8 cellular contexts compared by ENCODE assay signal in the genomic region with DNA sequence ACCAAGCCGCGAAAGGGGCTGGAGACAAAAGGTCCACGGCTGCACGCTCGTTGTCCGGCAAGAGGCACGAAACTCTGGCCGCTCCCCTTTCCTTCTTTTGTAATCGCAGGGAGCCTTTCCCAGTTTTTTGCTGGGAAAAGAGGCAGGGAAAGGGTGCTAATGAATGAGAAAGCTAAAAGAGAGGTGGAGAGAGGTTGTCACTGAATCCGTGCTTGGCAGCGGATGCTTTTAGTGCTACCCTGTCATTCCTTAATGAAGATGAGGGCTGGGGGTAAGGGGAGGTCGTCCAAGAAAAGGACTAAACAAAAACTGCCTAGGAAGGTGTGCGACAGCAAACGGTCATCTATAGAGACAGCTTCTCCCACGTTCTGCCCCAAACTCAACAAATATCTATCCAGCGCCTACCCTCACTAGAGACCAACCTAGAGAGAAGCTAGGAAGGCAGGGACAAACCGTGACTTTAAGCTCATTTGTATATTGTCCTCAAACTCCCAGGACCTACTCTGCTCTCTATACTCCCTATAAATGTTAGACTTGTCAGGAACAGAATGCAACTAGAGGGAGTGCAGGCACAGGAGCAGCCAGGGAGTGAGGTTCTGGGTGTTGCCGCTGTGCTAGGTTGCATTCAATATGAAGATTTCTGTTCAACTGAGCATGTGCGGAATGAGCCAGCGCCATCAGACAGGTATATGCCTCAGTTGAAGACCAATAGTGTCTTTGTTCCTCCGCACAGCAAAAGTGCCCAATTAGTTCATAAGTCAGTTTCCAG. TPM values are rescaled to one million over a fixed set of nuclear protein-coding genes. Genes with fewer than 3 reads are reported as not detected.
DNase-seq lines count a peak whose midpoint lies in the region; ATAC-seq and TF ChIP-seq lines count a peak whose summit lies in the region.

No MANE protein-coding gene starts in this region.

- TSS peak; percentile 50 for BruUV-seq in HCT116 (replicated peaks; lab: Mats Ljungman, UMichigan)

- no peaks in the 10 kb centered on the region for H3K9me3 ChIP-seq in HCT116 (ENCODE audit: control insufficient read depth in 1 of 2, insufficient read depth in 1 of 2, low read depth in 1 of 2, low read length in 2 of 2)
- no peaks in the 10 kb centered on the region for H3K9me3 ChIP-seq in NT2/D1 (ENCODE audit: insufficient read depth, low read length)
- no peaks in the 10 kb centered on the region for H3K9me3 ChIP-seq in adrenal gland (replicated peaks in 1 of 3)
- no peaks in the 10 kb centered on the region for H3K9me3 ChIP-seq in right atrium auricular region

- H3K36me3 ChIP-seq in HCT116 (ENCODE audit: control insufficient read depth in 1 of 2, insufficient read depth in 2 of 2, low read length in 2 of 2) (no peaks in the 10 kb centered on the region), NT2/D1 (ENCODE audit: insufficient read depth, insufficient read length, low read length) (no peaks in the 10 kb centered on the region), adrenal gland (replicated peaks in 1 of 2) (no peaks in the 10 kb centered on the region), right atrium auricular region (no peaks in the 10 kb centered on the region)

- H3K27me3 ChIP-seq in HCT116 (ENCODE audit: insufficient read depth, low read length) (no peaks in the 10 kb centered on the region), NT2/D1 (ENCODE audit: insufficient read depth, insufficient read length) (no peaks in the 10 kb centered on the region), adrenal gland (peaks cover 2% of the 10 kb centered on the region), right atrium auricular region (no peaks in the 10 kb centered on the region)

- intact Hi-C loops in HCT116 (cut with micrococcal nuclease), result no loop called here
- intact Hi-C loops in adrenal gland (cut with DNase I), result no loop called here

- H4K20me1 ChIP-seq in HCT116 (ENCODE audit: insufficient read depth), result no peaks in the 10 kb centered on the region

- H3K4me3 ChIP-seq in HCT116 (replicated peaks in 1 of 2; ENCODE audit: low read depth in 1 of 2, low read length in 2 of 2), result peak overlapping the region; percentile 43 to 76
- peak overlapping the region; percentile 75 for H3K4me3 ChIP-seq in NT2/D1 (ENCODE audit: insufficient read length, low read depth)
- peak overlapping the region in 3 of 4 donors; percentile 47 to 69 (median 56) for H3K4me3 ChIP-seq in adrenal gland
- peak overlapping the region; percentile 58 to 64 for H3K4me3 ChIP-seq in right atrium auricular region

- TF ChIP-seq RAD21 in HCT116 (IDR thresholded peaks at IDR 0.05; ENCODE audit: low read depth), result no peak

- POLR2A ChIA-PET in HCT116 (lab: Charles Lee), result no interaction called here

- DNase-seq in Ammon's horn (ENCODE audit: low spot score), result peak; percentile 35
- DNase-seq in HCT116 (ENCODE audit: low read depth, low spot score), result peak; percentile 22
- no peak for DNase-seq in NT2/D1 (ENCODE audit: low read depth, low spot score)
- DNase-seq in adrenal gland, result peak in 4 of 7 donors; percentile 14 to 59 (median 18)
- DNase-seq in right atrium auricular region (ENCODE audit: low spot score), result no peak
- peak; percentile 29 for DNase-seq in pons (ENCODE audit: low spot score)

- H2AFZ ChIP-seq in HCT116 (ENCODE audit: low read depth, low read length, poor library complexity, severe bottlenecking), result no peak overlapping the region

- TF ChIP-seq CTCF in HCT116 (IDR thresholded peaks at IDR 0.05 in 2 of 3, conservative IDR thresholded peaks at IDR 0.05 in 1 of 3; ENCODE audit: borderline replicate concordance in 1 of 3, insufficient read depth in 1 of 3, low read depth in 2 of 3, low read length in 2 of 3) (no peak), adrenal gland (IDR thresholded peaks at IDR 0.05) (peak in 1 of 6 experiments; percentile 6), right atrium auricular region (IDR thresholded peaks at IDR 0.05) (no peak)

- WGBS in adrenal gland, 4 donors, result 1 to 35% (median 18%) methylated on average over 10 to 21 of the region's 21 CpGs

- ATAC-seq in HCT116, result peak; percentile 47
- no peak for ATAC-seq in HG03025 (IDR thresholded peaks at IDR 0.05; ENCODE audit: low FRiP score, unreplicated experiment)
- ATAC-seq in HG03135 (IDR thresholded peaks at IDR 0.05; ENCODE audit: unreplicated experiment), result no peak

- H3K9ac ChIP-seq in HCT116 (ENCODE audit: low read length) (peak overlapping the region; percentile 63), NT2/D1 (ENCODE audit: insufficient read length, low read depth) (peak overlapping the region; percentile 84)

- peaks cover 2 to 12% of the 10 kb centered on the region in 2 experiments; a peak in 3 of 4 replicates for H3K4me1 ChIP-seq in HCT116 (ENCODE audit: control insufficient read depth in 1 of 2, insufficient read depth in 2 of 2, low read length in 2 of 2)
- no peaks in the 10 kb centered on the region for H3K4me1 ChIP-seq in NT2/D1 (ENCODE audit: insufficient read depth, insufficient read length)
- no peaks in the 10 kb centered on the region for H3K4me1 ChIP-seq in adrenal gland (replicated peaks in 1 of 2)
- H3K4me1 ChIP-seq in right atrium auricular region, result no peaks in the 10 kb centered on the region

- H3K79me2 ChIP-seq in HCT116 (ENCODE audit: insufficient read depth, low read length), result peaks cover 37% of the 10 kb centered on the region

- H3K27ac ChIP-seq in HCT116 (ENCODE audit: low read depth, low read length) (peak overlapping the region; percentile 57), adrenal gland (peak overlapping the region; percentile 7 to 93 (median 78)), right atrium auricular region (peak overlapping the region; percentile 84 to 89)

- peak overlapping the region; percentile 73 for H3K4me2 ChIP-seq in HCT116 (ENCODE audit: low read length)

- RAD21 ChIA-PET in HCT116 (lab: Charles Lee; ENCODE audit: low non-redundant PET in 1 of 2, low total read pairs in 2 of 2, uncharacterized antibody in 2 of 2, unreplicated experiment in 2 of 2), result no interaction called here

- TF ChIP-seq POLR2A in HCT116 (IDR thresholded peaks at IDR 0.05; ENCODE audit: borderline replicate concordance, extremely low read depth, insufficient read depth, insufficient read length), result no peak
- no peak for TF ChIP-seq POLR2A in adrenal gland (IDR thresholded peaks at IDR 0.05)

- no peaks in the 10 kb centered on the region for H3K9me2 ChIP-seq in HCT116 (ENCODE audit: insufficient read depth)

- CTCF ChIA-PET in HCT116 (lab: Charles Lee), result no interaction called here

TF ChIP-seq in HCT116, 20 proteins besides CTCF, POLR2A, EP300 and RAD21:
- TF ChIP-seq SRF (IDR thresholded peaks at IDR 0.05; ENCODE audit: low read depth), result no peak
- TF ChIP-seq POLR2AphosphoS5 (IDR thresholded peaks at IDR 0.05; ENCODE audit: low read depth, low read length), result no peak
- peak; percentile 56 for TF ChIP-seq MAX (IDR thresholded peaks at IDR 0.05)
- TF ChIP-seq EGR1 (IDR thresholded peaks at IDR 0.05; ENCODE audit: low read depth), result no peak
- TF ChIP-seq, protein P1, sequence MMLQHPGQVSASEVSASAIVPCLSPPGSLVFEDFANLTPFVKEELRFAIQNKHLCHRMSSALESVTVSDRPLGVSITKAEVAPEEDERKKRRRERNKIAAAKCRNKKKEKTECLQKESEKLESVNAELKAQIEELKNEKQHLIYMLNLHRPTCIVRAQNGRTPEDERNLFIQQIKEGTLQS (IDR thresholded peaks at IDR 0.05), result no peak
- TF ChIP-seq ZFX (IDR thresholded peaks at IDR 0.05), result no peak

RNA-seq across cellular contexts. Expression of gene CASK, which starts 0.8 kb away (rescaled TPM):
- total RNA-seq in HCT116 (2021; ENCODE audit: unreplicated experiment), result 39.0 TPM
- 26.4 and 27.8 TPM in 2 replicates for polyA plus RNA-seq in HCT116 (2012)
- 10 to 100 TPM; 30.3 to 48.5 (median 43.9) TPM for total RNA-seq in adrenal gland
- 10 to 100 TPM in 1 of 3 donors, 1 to 10 TPM in 2; 4.7 to 53.0 (median 7.8) TPM for polyA plus RNA-seq in adrenal gland
- 10 to 100 TPM; 15.0 to 17.0 TPM for total RNA-seq in right atrium auricular region

Comparison
In these comparisons a context has a peak if more than half of its experiments do, and no peak if none do; other contexts are left out.
1. DNase-seq: peak in Ammon's horn (single experiment), HCT116 (single experiment), adrenal gland (4 of 7) and pons (single experiment); none in NT2/D1 (single experiment) and right atrium auricular region (single experiment).
2. Peak in every context shown above with its lines, with median percentiles within 50 percentile points of each other: H3K27ac ChIP-seq and H3K4me3 ChIP-seq.